Comparison of ENCODE assay signal across 21 cellular contexts in genomic region chr12:50415899-50416479, GRCh38. TPM values are rescaled to one million over a fixed set of nuclear protein-coding genes. Genes with fewer than 3 reads are reported as not detected.
"Had no signal": no experiment of that assay in that cellular context is flagged by ENCODE, and none has a peak within 500 bp of the region (broad histone marks: within the 10 kb centered on the region; RNA-seq: fewer than 3 reads in every experiment).

No MANE protein-coding gene starts in this region.

- H3K9me3 ChIP-seq: body of pancreas, esophagus muscularis mucosa, lower lobe of right lung, prostate gland, sigmoid colon, upper lobe of right lung had no signal

- DNase-seq: activated CD4-positive, alpha-beta memory T cell treated with anti-CD3 and anti-CD28 coated beads, Interleukin-2, amount 10 ng/mL, durations not matched to agents 7 days and 5 days; activated CD4-positive, alpha-beta T cell treated with anti-CD3 and anti-CD28 coated beads for 1 hour; activated naive CD4-positive, alpha-beta T cell treated with anti-CD3 and anti-CD28 coated beads, Interleukin-2, amount 50 U/mL, for 16 hours; amniotic stem cell; body of pancreas; foreskin fibroblast; glutamatergic neuron; left cardiac atrium; lower lobe of right lung; naive B cell; sigmoid colon; stimulated activated CD4-positive, alpha-beta T cell treated with anti-CD3 and anti-CD28 coated beads, Interleukin-2, amount 100 ng/mL, for 24 hours; stimulated activated naive CD4-positive, alpha-beta T cell treated with Interleukin-2 at 50 U/mL for 16 hours; T-helper 9 cell; upper lobe of right lung had no signal

- H3K9me3 Mint-ChIP-seq: activated CD4-positive, alpha-beta memory T cell treated with anti-CD3 and anti-CD28 coated beads, Interleukin-2, amount 10 ng/mL, durations not matched to agents 7 days and 5 days; activated T-helper 2 cell treated with anti-CD3 and anti-CD28 coated beads, Interferon-gamma antibody, Interleukin-2, Interleukin-4, amounts not matched to agents 10 μg/mL and 5 μg/mL and 100 μg/mL, durations not matched to agents 14 hours and 24 hours and 36 hours; central memory CD8-positive, alpha-beta T cell; naive B cell had no signal

- H3K4me3 Mint-ChIP-seq: activated CD4-positive, alpha-beta memory T cell treated with anti-CD3 and anti-CD28 coated beads, Interleukin-2, amount 10 ng/mL, durations not matched to agents 7 days and 5 days; central memory CD8-positive, alpha-beta T cell had no signal

- ATAC-seq: body of pancreas, left cardiac atrium, lower lobe of right lung, upper lobe of right lung had no signal

- H3K4me3 ChIP-seq: body of pancreas, esophagus muscularis mucosa, lower lobe of right lung, prostate gland, sigmoid colon, upper lobe of right lung had no signal

- H3K4me1 ChIP-seq: lower lobe of right lung, prostate gland had no signal

- H3K36me3 ChIP-seq: prostate gland had no signal

- H3K27ac ChIP-seq: body of pancreas, esophagus muscularis mucosa, lower lobe of right lung, prostate gland, sigmoid colon, upper lobe of right lung had no signal

- H3K27me3 Mint-ChIP-seq: activated CD4-positive, alpha-beta memory T cell treated with anti-CD3 and anti-CD28 coated beads, Interleukin-2, amount 10 ng/mL, durations not matched to agents 7 days and 5 days; central memory CD8-positive, alpha-beta T cell; naive B cell had no signal

- H3K27ac Mint-ChIP-seq: activated CD4-positive, alpha-beta memory T cell treated with anti-CD3 and anti-CD28 coated beads, Interleukin-2, amount 10 ng/mL, durations not matched to agents 7 days and 5 days; activated T-helper 2 cell treated with anti-CD3 and anti-CD28 coated beads, Interferon-gamma antibody, Interleukin-2, Interleukin-4, amounts not matched to agents 10 μg/mL and 5 μg/mL and 100 μg/mL, durations not matched to agents 14 hours and 24 hours and 36 hours had no signal

- H3K27me3 ChIP-seq: body of pancreas, esophagus muscularis mucosa, sigmoid colon, upper lobe of right lung had no signal

RNA-seq across cellular contexts. Expression of gene FAM186A, which starts 19.6 kb away (rescaled TPM):
- total RNA-seq: activated CD4-positive, alpha-beta memory T cell treated with anti-CD3 and anti-CD28 coated beads, Interleukin-2, amount 10 ng/mL, durations not matched to agents 7 days and 5 days; activated T-helper 2 cell treated with anti-CD3 and anti-CD28 coated beads, Interferon-gamma antibody, Interleukin-2, Interleukin-4, amounts not matched to agents 10 μg/mL and 5 μg/mL and 100 μg/mL, durations not matched to agents 14 hours and 24 hours and 36 hours; body of pancreas; dermis microvascular lymphatic vessel endothelial cell; esophagus muscularis mucosa; left cardiac atrium; lower lobe of right lung; sigmoid colon; temporal lobe; upper lobe of right lung had no signal
- polyA plus RNA-seq: sigmoid colon had no signal
